In genomic region chr19:17325881-17326594, GRCh38 we compare ENCODE assay signal across 15 cellular contexts. TPM values are rescaled to one million over a fixed set of nuclear protein-coding genes. Genes with fewer than 3 reads are reported as not detected.
DNase-seq lines count a peak whose midpoint lies in the region; ATAC-seq, FAIRE-seq and TF ChIP-seq lines count a peak whose summit lies in the region.
"Had no signal": no experiment of that assay in that cellular context is flagged by ENCODE, and none has a peak within 500 bp of the region (broad histone marks: within the 10 kb centered on the region; RNA-seq: fewer than 3 reads in every experiment).

No MANE protein-coding gene starts in this region.

- no peaks in the 10 kb centered on the region for H4K20me1 ChIP-seq in keratinocyte (ENCODE audit: control insufficient read depth, extremely low read depth, insufficient read depth, low read length)

- H3K27ac Mint-ChIP-seq in activated CD4-positive, alpha-beta T cell treated with anti-CD3 and anti-CD28 coated beads, Interleukin-2, amount 10 ng/mL, durations not matched to agents 24 days and 14 days = no peak overlapping the region
- no peak overlapping the region for H3K27ac Mint-ChIP-seq in CD8-positive, alpha-beta T cell

- H3K4me3 ChIP-seq in HUES6 (ENCODE audit: low read depth, low read length) = peak overlapping the region; percentile 59; the same call in 1 of the 2 replicates
- H3K4me3 ChIP-seq in dorsolateral prefrontal cortex = no peak overlapping the region
- no peak overlapping the region for H3K4me3 ChIP-seq in keratinocyte (ENCODE audit: control insufficient read depth in 2 of 3, extremely low read depth in 1 of 3, insufficient read depth in 2 of 3, low read depth in 1 of 3, low read length in 3 of 3)
- no peak overlapping the region for H3K4me3 ChIP-seq in CD8-positive, alpha-beta T cell (ENCODE audit: low read depth, low read length)
- H3K4me3 ChIP-seq: SJSA1 had no signal

- H3K27me3 ChIP-seq in HUES6 (ENCODE audit: control insufficient read depth, insufficient read depth, low read length) (peaks cover 16% of the 10 kb centered on the region), dorsolateral prefrontal cortex (no peaks in the 10 kb centered on the region), keratinocyte (ENCODE audit: control insufficient read depth, extremely low read depth, insufficient read depth, low read length) (peaks cover 23% of the 10 kb centered on the region)
- H3K27me3 ChIP-seq in CD8-positive, alpha-beta T cell (ENCODE audit: insufficient read depth, low read length) = no peaks in the 10 kb centered on the region
- H3K27me3 ChIP-seq: SJSA1 had no signal

- H3K4me3 Mint-ChIP-seq in activated CD4-positive, alpha-beta T cell treated with anti-CD3 and anti-CD28 coated beads, Interleukin-2, amount 10 ng/mL, durations not matched to agents 24 days and 14 days = no peak overlapping the region
- H3K4me3 Mint-ChIP-seq in CD8-positive, alpha-beta T cell = no peak overlapping the region

- CTCF ChIA-PET in CD8-positive, alpha-beta T cell (lab: Charles Lee) = interaction anchor here (0.6 to 1.7 kb wide), 4 partner anchors 62 to 142 kb away, joined by 3 to 5 read pairs (median 3); no protein-coding TSS in a partner anchor

- H2AFZ ChIP-seq in keratinocyte (ENCODE audit: control insufficient read depth, low read length) = no peak overlapping the region

- dilution Hi-C loops in keratinocyte (cut with MboI; ENCODE audit: extremely low pct_ligation_motif_present, low sequenced_read_pairs) = no loop called here

- H3K27me3 Mint-ChIP-seq in activated CD4-positive, alpha-beta T cell treated with anti-CD3 and anti-CD28 coated beads, Interleukin-2, amount 10 ng/mL, durations not matched to agents 24 days and 14 days = peaks cover 9% of the 10 kb centered on the region
- H3K27me3 Mint-ChIP-seq in CD8-positive, alpha-beta T cell (ENCODE audit: low read depth) = no peaks in the 10 kb centered on the region

- H3K4me1 ChIP-seq in HUES6 (ENCODE audit: control insufficient read depth, insufficient read depth, low read length) (peaks cover 13% of the 10 kb centered on the region), keratinocyte (ENCODE audit: control insufficient read depth, extremely low read depth, insufficient read depth, low read length) (peaks cover 13% of the 10 kb centered on the region)
- peaks cover 11% of the 10 kb centered on the region for H3K4me1 ChIP-seq in CD8-positive, alpha-beta T cell (ENCODE audit: insufficient read depth, low read length)

- ATAC-seq in GM21367 (IDR thresholded peaks at IDR 0.05; ENCODE audit: unreplicated experiment) = no peak
- ATAC-seq in CD8-positive, alpha-beta T cell = no peak

- POLR2A ChIA-PET in CD8-positive, alpha-beta T cell (lab: Charles Lee) = no interaction called here

- FAIRE-seq in keratinocyte (lab: Jason Lieb, UNC) = no peak
- FAIRE-seq: GM18507 had no signal

- H3K9ac ChIP-seq in HUES6 (ENCODE audit: low read length) (peak overlapping the region; percentile 55), keratinocyte (ENCODE audit: control insufficient read depth, extremely low read depth, insufficient read depth, low read length) (no peak overlapping the region)

- TF ChIP-seq CTCF in dorsolateral prefrontal cortex (IDR thresholded peaks at IDR 0.05 in 54 of 56, conservative IDR thresholded peaks at IDR 0.05 in 2 of 56; ENCODE audit: low read depth in 1 of 56, partially characterized antibody in 56 of 56) (no peak), keratinocyte (optimal IDR thresholded peaks at IDR 0.05 in 1 of 3, IDR thresholded peaks at IDR 0.05 in 1 of 3, conservative IDR thresholded peaks at IDR 0.05 in 1 of 3; ENCODE audit: extremely low read depth in 1 of 3, insufficient read depth in 2 of 3, low read length in 3 of 3) (no peak)
- TF ChIP-seq CTCF in CD8-positive, alpha-beta T cell (IDR thresholded peaks at IDR 0.05) = no peak

- no peaks in the 10 kb centered on the region for H3K79me2 ChIP-seq in keratinocyte (ENCODE audit: control insufficient read depth, insufficient read depth, low read length)

- H3K4me1 Mint-ChIP-seq in activated CD4-positive, alpha-beta T cell treated with anti-CD3 and anti-CD28 coated beads, Interleukin-2, amount 10 ng/mL, durations not matched to agents 24 days and 14 days = peaks cover 3% of the 10 kb centered on the region
- peaks cover 19% of the 10 kb centered on the region for H3K4me1 Mint-ChIP-seq in CD8-positive, alpha-beta T cell (ENCODE audit: low read depth)

- H3K9me3 ChIP-seq in HUES6 (ENCODE audit: control insufficient read depth, insufficient read depth, low read depth, low read length) = no peaks in the 10 kb centered on the region
- H3K9me3 ChIP-seq in keratinocyte (ENCODE audit: control insufficient read depth, low read depth, low read length) = no peaks in the 10 kb centered on the region
- H3K9me3 ChIP-seq in CD8-positive, alpha-beta T cell (ENCODE audit: low read length) = no peaks in the 10 kb centered on the region
- H3K9me3 ChIP-seq: SJSA1 had no signal

- peak overlapping the region; percentile 10 for H3K4me2 ChIP-seq in keratinocyte (ENCODE audit: control insufficient read depth, extremely low read depth, insufficient read depth, low read depth, low read length)

- no peak overlapping the region; the same call in 1 of the 2 replicates for H3K27ac ChIP-seq in HUES6 (ENCODE audit: low read depth, low read length)
- H3K27ac ChIP-seq in dorsolateral prefrontal cortex = peak overlapping the region in 43 of 59 donors; percentile 3 to 85 (median 66)
- no peak overlapping the region for H3K27ac ChIP-seq in keratinocyte (ENCODE audit: control insufficient read depth, insufficient read depth, low read length)
- no peak overlapping the region for H3K27ac ChIP-seq in substantia nigra (ENCODE audit: low read depth, low read length, poor library complexity, severe bottlenecking)
- no peak overlapping the region for H3K27ac ChIP-seq in CD8-positive, alpha-beta T cell (ENCODE audit: low read depth, low read length)
- H3K27ac ChIP-seq: SJSA1 had no signal

- no peaks in the 10 kb centered on the region for H3K9me1 ChIP-seq in keratinocyte (ENCODE audit: control insufficient read depth, extremely low read depth, insufficient read depth, low read length)

- no peaks in the 10 kb centered on the region for H3K9me3 Mint-ChIP-seq in activated CD4-positive, alpha-beta T cell treated with anti-CD3 and anti-CD28 coated beads, Interleukin-2, amount 10 ng/mL, durations not matched to agents 24 days and 14 days
- no peaks in the 10 kb centered on the region for H3K9me3 Mint-ChIP-seq in CD8-positive, alpha-beta T cell

- H3K36me3 Mint-ChIP-seq in activated CD4-positive, alpha-beta T cell treated with anti-CD3 and anti-CD28 coated beads, Interleukin-2, amount 10 ng/mL, durations not matched to agents 24 days and 14 days (ENCODE audit: low read depth) = peaks cover 10% of the 10 kb centered on the region
- peaks cover 8% of the 10 kb centered on the region for H3K36me3 Mint-ChIP-seq in CD8-positive, alpha-beta T cell

- H3K36me3 ChIP-seq in HUES6 (ENCODE audit: control insufficient read depth, insufficient read depth, low read length) (peaks cover 26% of the 10 kb centered on the region), keratinocyte (ENCODE audit: control insufficient read depth in 2 of 2, extremely low read depth in 1 of 2, insufficient read depth in 2 of 2, low read length in 2 of 2) (peaks cover 9 to 10% of the 10 kb centered on the region in 2 experiments)
- H3K36me3 ChIP-seq in CD8-positive, alpha-beta T cell (ENCODE audit: insufficient read depth, low read length) = no peaks in the 10 kb centered on the region

- intact Hi-C loops in dorsolateral prefrontal cortex (cut with DNase I) = no loop called here
- intact Hi-C loops in activated CD4-positive, alpha-beta T cell treated with anti-CD3 and anti-CD28 coated beads, Interleukin-2, amount 10 ng/mL, durations not matched to agents 24 days and 14 days (cut with micrococcal nuclease) = no loop called here
- intact Hi-C loops in CD8-positive, alpha-beta T cell (cut with DNase I, micrococcal nuclease) = no loop called here

- DNase-seq in dorsolateral prefrontal cortex = peak in 4 of 10 donors; percentile 61 to 73 (median 68)
- no peak for DNase-seq in keratinocyte (ENCODE audit: low read depth, low spot score)
- peak in 40 of 49 donors; percentile 6 to 87 (median 56) for DNase-seq in substantia nigra (lab: John Stamatoyannopoulos, UW)
- no peak for DNase-seq in NCI-H748 (lab: John Stamatoyannopoulos, UW; ENCODE audit: unreplicated experiment)
- no peak for DNase-seq in activated CD4-positive, alpha-beta T cell treated with anti-CD3 and anti-CD28 coated beads, Interleukin-2, amount 10 ng/mL, durations not matched to agents 24 days and 14 days
- DNase-seq in CD8-positive, alpha-beta T cell = no peak
- DNase-seq: activated naive CD4-positive, alpha-beta T cell treated with anti-CD3 and anti-CD28 coated beads, Interleukin-2, amount 50 U/mL, for 16 hours; NCI-H1436; NCI-H526; stimulated activated CD4-positive, alpha-beta T cell treated with anti-CD3 and anti-CD28 coated beads, Interleukin-15, amount 100 ng/mL, for 24 hours; stimulated activated CD8-positive, alpha-beta memory T cell treated with anti-CD3 and anti-CD28 coated beads, Interleukin-4, amount 100 ng/mL, for 48 hours had no signal

RNA-seq across cellular contexts. Expression of gene ANO8, which starts 8.6 kb away (rescaled TPM):
- total RNA-seq in dorsolateral prefrontal cortex = 10 to 100 TPM; 26.1 to 65.6 (median 37.6) TPM
- polyA plus RNA-seq in keratinocyte = 1.1 to 2.7 TPM (median 1.6 TPM) in 3 replicates
- polyA plus RNA-seq in keratinocyte (2011; ENCODE audit: low read depth) = 1.1 TPM
- polyA plus RNA-seq in keratinocyte (2011; cell fraction: cytosol; rRNA removed) = 0.32 and 0.70 TPM in 2 replicates
- 8.1 and 9.2 TPM in 2 replicates for polyA plus RNA-seq in keratinocyte (2011; cell fraction: nucleus; rRNA removed)
- polyA plus RNA-seq in keratinocyte (2012; ENCODE audit: low replicate concordance) = 1.9 and 3.0 TPM in 2 replicates
- polyA minus RNA-seq in keratinocyte = 1.3 to 2.8 TPM (median 1.9 TPM) in 3 replicates
- polyA minus RNA-seq in keratinocyte (2011; cell fraction: cytosol; rRNA and poly(A)+ RNA removed) = 2.1 TPM
- polyA minus RNA-seq in keratinocyte (2011; cell fraction: nucleus; rRNA and poly(A)+ RNA removed) = 4.0 and 4.8 TPM in 2 replicates
- 6.6 and 7.1 TPM in 2 replicates for total RNA-seq in activated CD4-positive, alpha-beta T cell treated with anti-CD3 and anti-CD28 coated beads, Interleukin-2, amount 10 ng/mL, durations not matched to agents 24 days and 14 days
- 10 to 100 TPM; 11.6 to 12.5 TPM for total RNA-seq in CD8-positive, alpha-beta T cell

RNA-seq across cellular contexts. Expression of gene GTPBP3, which starts 11.3 kb away (rescaled TPM):
- total RNA-seq in dorsolateral prefrontal cortex = 10 to 100 TPM; 11.7 to 35.1 (median 22.4) TPM
- 7.2 to 9.3 TPM (median 8.9 TPM) in 3 replicates for polyA plus RNA-seq in keratinocyte
- 5.3 TPM for polyA plus RNA-seq in keratinocyte (2011; ENCODE audit: low read depth)
- polyA plus RNA-seq in keratinocyte (2011; cell fraction: cytosol; rRNA removed) = 4.3 and 7.4 TPM in 2 replicates
- 24.9 and 28.4 TPM in 2 replicates for polyA plus RNA-seq in keratinocyte (2011; cell fraction: nucleus; rRNA removed)
- polyA plus RNA-seq in keratinocyte (2012; ENCODE audit: low replicate concordance) = 9.7 and 11.1 TPM in 2 replicates
- polyA minus RNA-seq in keratinocyte = 4.0 to 6.6 TPM (median 4.4 TPM) in 3 replicates
- 16.9 TPM for polyA minus RNA-seq in keratinocyte (2011; cell fraction: cytosol; rRNA and poly(A)+ RNA removed)
- polyA minus RNA-seq in keratinocyte (2011; cell fraction: nucleus; rRNA and poly(A)+ RNA removed) = 13.4 and 13.7 TPM in 2 replicates
- total RNA-seq in activated CD4-positive, alpha-beta T cell treated with anti-CD3 and anti-CD28 coated beads, Interleukin-2, amount 10 ng/mL, durations not matched to agents 24 days and 14 days = 69.9 and 70.3 TPM in 2 replicates
- 10 to 100 TPM; 20.8 to 25.7 TPM for total RNA-seq in CD8-positive, alpha-beta T cell

RNA-seq across cellular contexts. Expression of gene DDA1, which starts 16.7 kb away (rescaled TPM):
- 10 to 100 TPM; 33.9 to 94.0 (median 52.4) TPM for total RNA-seq in dorsolateral prefrontal cortex
- 59.4 to 75.4 TPM (median 62.8 TPM) in 3 replicates for polyA plus RNA-seq in keratinocyte
- 98.4 TPM for polyA plus RNA-seq in keratinocyte (2011; ENCODE audit: low read depth)
- polyA plus RNA-seq in keratinocyte (2011; cell fraction: cytosol; rRNA removed) = 53.1 and 66.9 TPM in 2 replicates
- 42.5 and 44.9 TPM in 2 replicates for polyA plus RNA-seq in keratinocyte (2011; cell fraction: nucleus; rRNA removed)
- polyA plus RNA-seq in keratinocyte (2012; ENCODE audit: low replicate concordance) = 53.8 and 90.6 TPM in 2 replicates
- 16.9 to 30.2 TPM (median 19.6 TPM) in 3 replicates for polyA minus RNA-seq in keratinocyte
- 26.1 TPM for polyA minus RNA-seq in keratinocyte (2011; cell fraction: cytosol; rRNA and poly(A)+ RNA removed)
- polyA minus RNA-seq in keratinocyte (2011; cell fraction: nucleus; rRNA and poly(A)+ RNA removed) = 6.9 and 13.9 TPM in 2 replicates
- 37.9 and 38.2 TPM in 2 replicates for total RNA-seq in activated CD4-positive, alpha-beta T cell treated with anti-CD3 and anti-CD28 coated beads, Interleukin-2, amount 10 ng/mL, durations not matched to agents 24 days and 14 days
- total RNA-seq in CD8-positive, alpha-beta T cell = 10 to 100 TPM; 47.7 to 54.6 TPM

RNA-seq across cellular contexts. Expression of gene MRPL34, which starts 20.4 kb away (rescaled TPM):
- total RNA-seq in dorsolateral prefrontal cortex = 10 to 100 TPM; 41.6 to 99.8 (median 67.2) TPM
- 49.2 to 63.7 TPM (median 59.6 TPM) in 3 replicates for polyA plus RNA-seq in keratinocyte
- 22.3 TPM for polyA plus RNA-seq in keratinocyte (2011; ENCODE audit: low read depth)
- 38.9 and 50.4 TPM in 2 replicates for polyA plus RNA-seq in keratinocyte (2011; cell fraction: cytosol; rRNA removed)
- 20.5 and 21.4 TPM in 2 replicates for polyA plus RNA-seq in keratinocyte (2011; cell fraction: nucleus; rRNA removed)
- 51.2 and 60.5 TPM in 2 replicates for polyA plus RNA-seq in keratinocyte (2012; ENCODE audit: low replicate concordance)
- 10.4 to 18.1 TPM (median 15.6 TPM) in 3 replicates for polyA minus RNA-seq in keratinocyte
- 43.7 TPM for polyA minus RNA-seq in keratinocyte (2011; cell fraction: cytosol; rRNA and poly(A)+ RNA removed)
- polyA minus RNA-seq in keratinocyte (2011; cell fraction: nucleus; rRNA and poly(A)+ RNA removed) = 2.7 and 7.0 TPM in 2 replicates
- 101 and 103 TPM in 2 replicates for total RNA-seq in activated CD4-positive, alpha-beta T cell treated with anti-CD3 and anti-CD28 coated beads, Interleukin-2, amount 10 ng/mL, durations not matched to agents 24 days and 14 days
- total RNA-seq in CD8-positive, alpha-beta T cell = 10 to 100 TPM; 29.5 to 33.8 TPM

RNA-seq across cellular contexts. Expression of gene ABHD8, which starts 22.8 kb away (rescaled TPM):
- total RNA-seq in dorsolateral prefrontal cortex = 100 to 1,000 TPM in 7 of 120 experiments, 10 to 100 TPM in 113; 22.5 to 113 (median 78.2) TPM
- polyA plus RNA-seq in keratinocyte = 4.1 to 11.2 TPM (median 8.7 TPM) in 3 replicates
- 1.3 TPM for polyA plus RNA-seq in keratinocyte (2011; ENCODE audit: low read depth)
- polyA plus RNA-seq in keratinocyte (2011; cell fraction: cytosol; rRNA removed) = 5.4 and 16.0 TPM in 2 replicates
- 4.7 and 6.7 TPM in 2 replicates for polyA plus RNA-seq in keratinocyte (2011; cell fraction: nucleus; rRNA removed)
- polyA plus RNA-seq in keratinocyte (2012; ENCODE audit: low replicate concordance) = 6.0 and 12.8 TPM in 2 replicates
- polyA minus RNA-seq in keratinocyte = 5.0 to 9.3 TPM (median 7.3 TPM) in 3 replicates
- polyA minus RNA-seq in keratinocyte (2011; cell fraction: cytosol; rRNA and poly(A)+ RNA removed) = 29.9 TPM
- polyA minus RNA-seq in keratinocyte (2011; cell fraction: nucleus; rRNA and poly(A)+ RNA removed) = 6.6 and 7.1 TPM in 2 replicates
- 5.6 and 6.5 TPM in 2 replicates for total RNA-seq in activated CD4-positive, alpha-beta T cell treated with anti-CD3 and anti-CD28 coated beads, Interleukin-2, amount 10 ng/mL, durations not matched to agents 24 days and 14 days
- 1 to 10 TPM; 3.3 to 3.9 TPM for total RNA-seq in CD8-positive, alpha-beta T cell

Comparison
In these comparisons a context has a peak if more than half of its experiments do, and no peak if none do; other contexts are left out.
1. H3K27ac ChIP-seq: peak in dorsolateral prefrontal cortex (43 of 59); none in HUES6 (single experiment), keratinocyte (single experiment), substantia nigra (single experiment) and CD8-positive, alpha-beta T cell (single experiment).
2. DNase-seq: peak in substantia nigra (40 of 49); none in keratinocyte (single experiment), NCI-H748 (single experiment), activated CD4-positive, alpha-beta T cell treated with anti-CD3 and anti-CD28 coated beads, Interleukin-2, amount 10 ng/mL, durations not matched to agents 24 days and 14 days (single experiment) and CD8-positive, alpha-beta T cell (0 of 7).